ENCODE assay signal across 1 cellular context in genomic region chr3:129563332-129563731, GRCh38.
TF ChIP-seq lines count a peak whose summit lies in the region.

No MANE protein-coding gene starts in this region.

TF ChIP-seq in HepG2, 621 proteins besides CTCF, POLR2A, EP300 and RAD21:
- TF ChIP-seq ZNF768 (CRISPR knock-in tag; IDR thresholded peaks at IDR 0.05) (peak; percentile 94), ZNF275 (CRISPR knock-in tag; IDR thresholded peaks at IDR 0.05; ENCODE audit: borderline replicate concordance) (no peak), CHD2 (IDR thresholded peaks at IDR 0.05; ENCODE audit: low read depth, low read length) (no peak), ZNF44 (CRISPR knock-in tag; IDR thresholded peaks at IDR 0.05) (no peak), ZBTB40 (IDR thresholded peaks at IDR 0.05) (no peak), ZBTB40 (CRISPR knock-in tag; IDR thresholded peaks at IDR 0.05) (0 out of 2 replicates have a peak, but pooled peaks have one; percentile 14), CEBPB (IDR thresholded peaks at IDR 0.05; ENCODE audit: borderline replicate concordance, low read depth, low read length) (peak; percentile 22; the same call in 1 of the 2 replicates)
